ENCODE assay signal across 9 cellular contexts in the genomic region with DNA sequence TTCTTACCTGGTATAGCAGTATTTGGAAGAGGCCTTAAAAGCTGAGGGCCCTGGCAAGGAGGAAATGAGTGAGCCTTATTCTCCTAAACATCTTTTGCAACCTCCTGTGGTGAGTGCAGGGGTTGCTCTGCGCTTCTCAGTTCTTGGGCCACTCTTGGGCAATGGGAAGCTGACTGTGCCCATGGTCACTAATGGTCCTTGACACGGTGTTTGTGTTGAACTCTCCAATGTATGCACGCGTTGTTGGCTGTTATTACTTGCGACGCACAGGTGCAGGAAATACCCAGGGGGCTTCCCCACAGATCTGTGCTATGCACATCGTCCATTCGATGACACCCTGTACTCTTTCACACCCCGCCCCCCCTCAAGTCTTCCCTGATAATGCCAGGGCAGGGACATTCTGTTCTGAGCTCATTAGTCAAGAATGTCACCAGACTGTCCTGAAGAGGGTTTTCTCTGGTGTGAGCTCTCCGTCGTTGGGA.
A peak's percentile ranks its signal among the peaks of the same experiment; 100 is the strongest.
DNase-seq lines count a peak whose midpoint lies in the region; ATAC-seq and TF ChIP-seq lines count a peak whose summit lies in the region.
"Had no signal": no experiment of that assay in that cellular context is flagged by ENCODE, and none has a peak within 500 bp of the region (broad histone marks: within the 10 kb centered on the region; RNA-seq: fewer than 3 reads in every experiment).

No MANE protein-coding gene starts in this region.

- no peaks in the 10 kb centered on the region for H3K27me3 ChIP-seq in sigmoid colon

- no peak for TF ChIP-seq EP300 in sigmoid colon (IDR thresholded peaks at IDR 0.05)

- ATAC-seq in GM18508 (IDR thresholded peaks at IDR 0.05; ENCODE audit: insufficient read depth, unreplicated experiment) (peak; percentile 52), GM21619 (IDR thresholded peaks at IDR 0.05; ENCODE audit: unreplicated experiment) (peak; percentile 53), HG03558 (IDR thresholded peaks at IDR 0.05; ENCODE audit: extremely low read depth, unreplicated experiment) (peak; percentile 53)

- peaks cover 8% of the 10 kb centered on the region for H3K27me3 Mint-ChIP-seq in activated T-helper 1 cell treated with anti-CD3 and anti-CD28 coated beads, Interleukin-12 subunit alpha, Interleukin-12 subunit beta, Interleukin-2, Interleukin-4 antibody, amounts not matched to agents 30 ng/mL and 10 ng/mL and 1 ng/mL, durations not matched to agents 14 hours and 24 hours and 36 hours (ENCODE audit: insufficient read depth)

- no peaks in the 10 kb centered on the region for H3K36me3 ChIP-seq in sigmoid colon

- intact Hi-C loops in activated T-helper 1 cell treated with anti-CD3 and anti-CD28 coated beads, Interleukin-12 subunit alpha, Interleukin-12 subunit beta, Interleukin-2, Interleukin-4 antibody, amounts not matched to agents 30 ng/mL and 10 ng/mL and 1 ng/mL, durations not matched to agents 14 hours and 24 hours and 36 hours (cut with micrococcal nuclease): no loop called here
- intact Hi-C loops in sigmoid colon (cut with DNase I): no loop called here

- DNase-seq in medulla oblongata (ENCODE audit: extremely low spot score): peak; percentile 27
- no peak for DNase-seq in NCI-H1105 (lab: John Stamatoyannopoulos, UW)
- DNase-seq in activated T-helper 1 cell treated with anti-CD3 and anti-CD28 coated beads, Interleukin-12 subunit alpha, Interleukin-12 subunit beta, Interleukin-2, Interleukin-4 antibody, amounts not matched to agents 30 ng/mL and 10 ng/mL and 1 ng/mL, durations not matched to agents 14 hours and 24 hours and 36 hours (ENCODE audit: low spot score): no peak
- DNase-seq in sigmoid colon: no peak
- no peak for DNase-seq in NCI-H2081 (lab: John Stamatoyannopoulos, UW)
- DNase-seq: NCI-H2029 treated with DMSO at 0.1 percent for 48 hours had no signal

- H3K4me1 ChIP-seq in sigmoid colon: peaks cover 0 to 7% (median 0%) of the 10 kb centered on the region in 4 donors

- TF ChIP-seq POLR2A in sigmoid colon (IDR thresholded peaks at IDR 0.05): no peak

- H3K27ac Mint-ChIP-seq in activated T-helper 1 cell treated with anti-CD3 and anti-CD28 coated beads, Interleukin-12 subunit alpha, Interleukin-12 subunit beta, Interleukin-2, Interleukin-4 antibody, amounts not matched to agents 30 ng/mL and 10 ng/mL and 1 ng/mL, durations not matched to agents 14 hours and 24 hours and 36 hours: no peak overlapping the region

- H3K36me3 Mint-ChIP-seq in activated T-helper 1 cell treated with anti-CD3 and anti-CD28 coated beads, Interleukin-12 subunit alpha, Interleukin-12 subunit beta, Interleukin-2, Interleukin-4 antibody, amounts not matched to agents 30 ng/mL and 10 ng/mL and 1 ng/mL, durations not matched to agents 14 hours and 24 hours and 36 hours (ENCODE audit: low read depth): no peaks in the 10 kb centered on the region

- H3K4me3 Mint-ChIP-seq in activated T-helper 1 cell treated with anti-CD3 and anti-CD28 coated beads, Interleukin-12 subunit alpha, Interleukin-12 subunit beta, Interleukin-2, Interleukin-4 antibody, amounts not matched to agents 30 ng/mL and 10 ng/mL and 1 ng/mL, durations not matched to agents 14 hours and 24 hours and 36 hours: no peak overlapping the region

- H3K4me3 ChIP-seq in sigmoid colon: no peak overlapping the region

- TF ChIP-seq CTCF in sigmoid colon (IDR thresholded peaks at IDR 0.05): no peak

- 76 to 94% methylated on average over 11 of the region's 11 CpGs for WGBS in sigmoid colon, 2 donors

- H3K27ac ChIP-seq in sigmoid colon: no peak overlapping the region

- no peaks in the 10 kb centered on the region for H3K9me3 ChIP-seq in sigmoid colon

- no peaks in the 10 kb centered on the region for H3K4me1 Mint-ChIP-seq in activated T-helper 1 cell treated with anti-CD3 and anti-CD28 coated beads, Interleukin-12 subunit alpha, Interleukin-12 subunit beta, Interleukin-2, Interleukin-4 antibody, amounts not matched to agents 30 ng/mL and 10 ng/mL and 1 ng/mL, durations not matched to agents 14 hours and 24 hours and 36 hours (ENCODE audit: low read depth)

- no peaks in the 10 kb centered on the region for H3K9me3 Mint-ChIP-seq in activated T-helper 1 cell treated with anti-CD3 and anti-CD28 coated beads, Interleukin-12 subunit alpha, Interleukin-12 subunit beta, Interleukin-2, Interleukin-4 antibody, amounts not matched to agents 30 ng/mL and 10 ng/mL and 1 ng/mL, durations not matched to agents 14 hours and 24 hours and 36 hours
